In the genomic region with DNA sequence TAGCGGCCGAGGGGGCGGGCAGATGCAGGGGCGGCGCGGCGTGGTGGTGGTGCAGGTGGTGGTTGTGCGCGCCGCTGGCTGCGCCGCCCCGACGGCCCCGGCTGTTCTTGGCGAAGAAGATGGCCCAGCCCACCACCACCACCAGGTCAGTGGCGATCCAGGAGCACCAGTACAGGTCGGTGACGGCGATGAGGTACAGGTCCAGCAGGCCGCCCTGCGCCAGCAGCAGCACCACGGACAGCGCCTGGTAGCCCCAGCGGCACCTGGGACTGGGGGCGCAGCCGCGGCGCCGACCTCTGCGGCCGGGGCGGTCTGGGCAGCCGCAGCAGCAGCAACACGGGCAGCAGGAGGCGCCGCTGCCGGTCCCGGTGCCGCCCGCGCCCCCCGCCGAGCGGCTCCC, we compare ENCODE assay signal across 9 cellular contexts. TPM values are rescaled to one million over a fixed set of nuclear protein-coding genes. Genes with fewer than 3 reads are reported as not detected.
DNase-seq lines count a peak whose midpoint lies in the region; ATAC-seq, FAIRE-seq and TF ChIP-seq lines count a peak whose summit lies in the region.
"Had no signal": no experiment of that assay in that cellular context is flagged by ENCODE, and none has a peak within 500 bp of the region (broad histone marks: within the 10 kb centered on the region; RNA-seq: fewer than 3 reads in every experiment).

No MANE protein-coding gene starts in this region.

- FAIRE-seq in endothelial cell of umbilical vein (lab: Jason Lieb, UNC) (peak; percentile 61), RCC 7860 (lab: Jason Lieb, UNC) (no peak)

- peak; percentile 27 for DNase-seq in HPDE6-E6E7 (ENCODE audit: extremely low spot score)
- DNase-seq in activated CD4-positive, alpha-beta T cell treated with anti-CD3 and anti-CD28 coated beads, Interleukin-2, amount 50 U/mL, for 4 hours: peak; percentile 40 to 45
- DNase-seq in endothelial cell of umbilical vein (ENCODE audit: low read depth, low spot score): peak; percentile 31
- DNase-seq in natural killer cell treated with Interleukin-12 subunit alpha and Interleukin-12 subunit beta and Interleukin-15 and Interleukin-18, amount 100 ng/mL, for 72 hours (ENCODE audit: low spot score): peak; percentile 64
- DNase-seq in vagina (ENCODE audit: extremely low spot score in 2 of 2): no peak
- DNase-seq in DMS79 (lab: John Stamatoyannopoulos, UW): no peak
- DNase-seq in RCC 7860 (ENCODE audit: low spot score): no peak

- POLR2A ChIA-PET in endothelial cell of umbilical vein (lab: Charles Lee): no interaction called here

- H3K4me3 Mint-ChIP-seq in natural killer cell treated with Interleukin-12 subunit alpha and Interleukin-12 subunit beta and Interleukin-15 and Interleukin-18, amount 100 ng/mL, for 72 hours: no peak overlapping the region

- H3K4me1 Mint-ChIP-seq in natural killer cell treated with Interleukin-12 subunit alpha and Interleukin-12 subunit beta and Interleukin-15 and Interleukin-18, amount 100 ng/mL, for 72 hours (ENCODE audit: low read depth in 2 of 2): peaks cover 39 to 41% of the 10 kb centered on the region in 2 donors

- ATAC-seq in natural killer cell treated with Interleukin-12 subunit alpha and Interleukin-12 subunit beta and Interleukin-15 and Interleukin-18, amount 100 ng/mL, for 72 hours: peak; percentile 71 to 83

- BruUV-seq in endothelial cell of umbilical vein (replicated peaks; lab: Mats Ljungman, UMichigan): no TSS peak

- peaks cover 17% of the 10 kb centered on the region in 2 donors for H3K27me3 Mint-ChIP-seq in natural killer cell treated with Interleukin-12 subunit alpha and Interleukin-12 subunit beta and Interleukin-15 and Interleukin-18, amount 100 ng/mL, for 72 hours

- no peak overlapping the region for H3K9ac ChIP-seq in endothelial cell of umbilical vein (replicated peaks; ENCODE audit: extremely low read depth, insufficient read depth, low read length)

- H3K36me3 ChIP-seq in endothelial cell of umbilical vein (ENCODE audit: control insufficient read depth in 2 of 2, extremely low read depth in 1 of 2, insufficient read depth in 2 of 2, low read length in 2 of 2) (no peaks in the 10 kb centered on the region), vagina (no peaks in the 10 kb centered on the region)

- 0 out of 2 replicates have a peak, but pooled peaks have one; percentile 19 for TF ChIP-seq CTCF in 22Rv1 (IDR thresholded peaks at IDR 0.05)
- TF ChIP-seq CTCF in endothelial cell of umbilical vein (IDR thresholded peaks at IDR 0.05; ENCODE audit: extremely low read depth in 1 of 2, insufficient read depth in 1 of 2, low read depth in 1 of 2, low read length in 2 of 2): no peak
- TF ChIP-seq CTCF in vagina (IDR thresholded peaks at IDR 0.05): no peak

- H3K79me2 ChIP-seq in endothelial cell of umbilical vein (ENCODE audit: control insufficient read depth, insufficient read depth, low read length): no peaks in the 10 kb centered on the region

- H3K9me3 ChIP-seq in endothelial cell of umbilical vein (replicated peaks; ENCODE audit: control insufficient read depth, insufficient read depth, low read length) (no peaks in the 10 kb centered on the region), vagina (no peaks in the 10 kb centered on the region)

- intact Hi-C loops in endothelial cell of umbilical vein (cut with micrococcal nuclease): no loop called here
- intact Hi-C loops in vagina (cut with DNase I): no loop called here

- dilution Hi-C loops in endothelial cell of umbilical vein (cut with MboI; ENCODE audit: extremely low pct_ligation_motif_present, low sequenced_read_pairs): no loop called here

- H3K4me1 ChIP-seq in endothelial cell of umbilical vein (ENCODE audit: control insufficient read depth, extremely low read depth, insufficient read depth, low read length) (peaks cover 6% of the 10 kb centered on the region), vagina (peaks cover 13% of the 10 kb centered on the region)

- H3K4me2 ChIP-seq in endothelial cell of umbilical vein (ENCODE audit: insufficient read depth, low read length): no peak overlapping the region

- no peak overlapping the region for H3K27ac Mint-ChIP-seq in natural killer cell treated with Interleukin-12 subunit alpha and Interleukin-12 subunit beta and Interleukin-15 and Interleukin-18, amount 100 ng/mL, for 72 hours

- peaks cover 22 to 25% of the 10 kb centered on the region in 2 experiments for H3K27me3 ChIP-seq in endothelial cell of umbilical vein (ENCODE audit: control insufficient read depth in 2 of 2, insufficient read depth in 2 of 2, low read length in 2 of 2)
- H3K27me3 ChIP-seq in vagina: no peaks in the 10 kb centered on the region

- peak overlapping the region; percentile 75 for H3K27ac ChIP-seq in 22Rv1
- no peak overlapping the region for H3K27ac ChIP-seq in endothelial cell of umbilical vein (ENCODE audit: insufficient read depth, low read depth, low read length)
- no peak overlapping the region for H3K27ac ChIP-seq in vagina
- H3K27ac ChIP-seq: C4-2B had no signal

- TF ChIP-seq POLR2A in endothelial cell of umbilical vein (IDR thresholded peaks at IDR 0.05; ENCODE audit: low read depth, low read length) (no peak), vagina (IDR thresholded peaks at IDR 0.05) (no peak)

- H2AFZ ChIP-seq in endothelial cell of umbilical vein (ENCODE audit: low read depth, low read length): no peak overlapping the region

- H4K20me1 ChIP-seq in endothelial cell of umbilical vein (replicated peaks; ENCODE audit: control insufficient read depth, extremely low read depth, insufficient read depth, low read length): no peaks in the 10 kb centered on the region

- CTCF ChIA-PET in endothelial cell of umbilical vein (lab: Charles Lee): interaction anchor here (1.1 to 1.3 kb wide), 2 partner anchors 52 to 381 kb away, joined by 10 to 18 read pairs; no protein-coding TSS in a partner anchor

- no peaks in the 10 kb centered on the region for H3K9me3 Mint-ChIP-seq in natural killer cell treated with Interleukin-12 subunit alpha and Interleukin-12 subunit beta and Interleukin-15 and Interleukin-18, amount 100 ng/mL, for 72 hours

- H3K36me3 Mint-ChIP-seq in natural killer cell treated with Interleukin-12 subunit alpha and Interleukin-12 subunit beta and Interleukin-15 and Interleukin-18, amount 100 ng/mL, for 72 hours: no peaks in the 10 kb centered on the region

- no peak overlapping the region for H3K4me3 ChIP-seq in endothelial cell of umbilical vein (replicated peaks in 1 of 3; ENCODE audit: insufficient read depth in 1 of 3, low read depth in 1 of 3, low read length in 3 of 3)
- peak overlapping the region; percentile 45 to 58 for H3K4me3 ChIP-seq in vagina

- no peaks in the 10 kb centered on the region for H3K9me1 ChIP-seq in endothelial cell of umbilical vein (replicated peaks; ENCODE audit: control insufficient read depth, extremely low read depth, insufficient read depth, low read length)

TF ChIP-seq in endothelial cell of umbilical vein, 7 proteins besides CTCF, POLR2A, EP300 and RAD21:
- TF ChIP-seq POLR2AphosphoS5 (IDR thresholded peaks at IDR 0.05; ENCODE audit: insufficient read depth, low read depth, low read length): no peak
- peak; percentile 56 for TF ChIP-seq EZH2 (IDR thresholded peaks at IDR 0.05; ENCODE audit: borderline replicate concordance, low read depth, low read length, severe bottlenecking)

RNA-seq across cellular contexts. Expression of a gene that starts 0.9 kb away (rescaled TPM):
- 0.33 and 0.37 TPM in 2 replicates for total RNA-seq in endothelial cell of umbilical vein
- polyA plus RNA-seq in endothelial cell of umbilical vein: 0.18 and 0.21 TPM in 2 replicates
- polyA plus RNA-seq in endothelial cell of umbilical vein (2011; cell fraction: cytosol; rRNA removed): 0.08 and 0.17 TPM in 2 replicates
- 0.13 and 0.20 TPM in 2 replicates for polyA plus RNA-seq in endothelial cell of umbilical vein (2011; cell fraction: nucleus; rRNA removed)
- 0.28 and 0.53 TPM in 2 replicates for polyA plus RNA-seq in endothelial cell of umbilical vein (2012)
- polyA minus RNA-seq in endothelial cell of umbilical vein: 0.13 and 0.41 TPM in 2 replicates
- polyA minus RNA-seq in endothelial cell of umbilical vein (2011; cell fraction: cytosol; rRNA and poly(A)+ RNA removed): not detected
- polyA minus RNA-seq in endothelial cell of umbilical vein (2011; cell fraction: nucleus; rRNA and poly(A)+ RNA removed): 0.24 TPM in 1 of 2 replicates, not detected in the other
- total RNA-seq in natural killer cell treated with Interleukin-12 subunit alpha and Interleukin-12 subunit beta and Interleukin-15 and Interleukin-18, amount 100 ng/mL, for 72 hours: under 1 TPM; 0.14 to 0.31 TPM
- total RNA-seq in vagina: not detected

RNA-seq across cellular contexts. Expression of a gene that starts 35.5 kb away (rescaled TPM):
- 13.0 and 19.0 TPM in 2 replicates for total RNA-seq in endothelial cell of umbilical vein
- polyA plus RNA-seq in endothelial cell of umbilical vein: 19.3 and 22.9 TPM in 2 replicates
- 8.5 and 9.0 TPM in 2 replicates for polyA plus RNA-seq in endothelial cell of umbilical vein (2011; cell fraction: cytosol; rRNA removed)
- polyA plus RNA-seq in endothelial cell of umbilical vein (2011; cell fraction: nucleus; rRNA removed): 10.6 and 12.9 TPM in 2 replicates
- polyA plus RNA-seq in endothelial cell of umbilical vein (2012): 8.7 and 9.2 TPM in 2 replicates
- polyA minus RNA-seq in endothelial cell of umbilical vein: 12.7 and 36.1 TPM in 2 replicates
- 2.5 TPM for polyA minus RNA-seq in endothelial cell of umbilical vein (2011; cell fraction: cytosol; rRNA and poly(A)+ RNA removed)
- polyA minus RNA-seq in endothelial cell of umbilical vein (2011; cell fraction: nucleus; rRNA and poly(A)+ RNA removed): 6.5 and 6.6 TPM in 2 replicates
- 10 to 100 TPM; 26.5 to 70.5 TPM for total RNA-seq in natural killer cell treated with Interleukin-12 subunit alpha and Interleukin-12 subunit beta and Interleukin-15 and Interleukin-18, amount 100 ng/mL, for 72 hours
- total RNA-seq in vagina: 13.3 TPM

RNA-seq across cellular contexts. Expression of a gene that starts 38.8 kb away (rescaled TPM):
- total RNA-seq in endothelial cell of umbilical vein (28.1 and 29.1 TPM in 2 replicates), vagina (30.0 TPM)
- polyA plus RNA-seq in endothelial cell of umbilical vein: 49.5 and 54.1 TPM in 2 replicates
- 35.8 and 40.1 TPM in 2 replicates for polyA plus RNA-seq in endothelial cell of umbilical vein (2011; cell fraction: cytosol; rRNA removed)
- polyA plus RNA-seq in endothelial cell of umbilical vein (2011; cell fraction: nucleus; rRNA removed): 31.0 and 31.3 TPM in 2 replicates
- 28.8 and 29.6 TPM in 2 replicates for polyA plus RNA-seq in endothelial cell of umbilical vein (2012)
- polyA minus RNA-seq in endothelial cell of umbilical vein: 23.9 and 24.9 TPM in 2 replicates
- 22.0 TPM for polyA minus RNA-seq in endothelial cell of umbilical vein (2011; cell fraction: cytosol; rRNA and poly(A)+ RNA removed)
- 11.1 and 11.8 TPM in 2 replicates for polyA minus RNA-seq in endothelial cell of umbilical vein (2011; cell fraction: nucleus; rRNA and poly(A)+ RNA removed)
- 10 to 100 TPM; 29.6 to 32.7 TPM for total RNA-seq in natural killer cell treated with Interleukin-12 subunit alpha and Interleukin-12 subunit beta and Interleukin-15 and Interleukin-18, amount 100 ng/mL, for 72 hours

Comparison
In these comparisons a context has a peak if more than half of its experiments do, and no peak if none do; other contexts are left out.
1. DNase-seq: peak in HPDE6-E6E7 (single experiment), activated CD4-positive, alpha-beta T cell treated with anti-CD3 and anti-CD28 coated beads, Interleukin-2, amount 50 U/mL, for 4 hours (2 of 2), endothelial cell of umbilical vein (single experiment) and natural killer cell treated with Interleukin-12 subunit alpha and Interleukin-12 subunit beta and Interleukin-15 and Interleukin-18, amount 100 ng/mL, for 72 hours (single experiment); none in vagina (0 of 2), DMS79 (single experiment) and RCC 7860 (single experiment).
2. H3K4me3 ChIP-seq: peak in vagina (2 of 2); none in endothelial cell of umbilical vein (0 of 3).